31 cellular contexts compared by ENCODE assay signal in genomic region chr3:197122394-197122793, GRCh38.
"Had no signal": no experiment of that assay in that cellular context is flagged by ENCODE, and none has a peak within 500 bp of the region (broad histone marks: within the 10 kb centered on the region; RNA-seq: fewer than 3 reads in every experiment).

No MANE protein-coding gene starts in this region.

- H3K27ac ChIP-seq: ascending aorta, brain microvascular endothelial cell, coronary artery, heart left ventricle had no signal

- H3K27me3 ChIP-seq: ascending aorta, brain microvascular endothelial cell, dorsolateral prefrontal cortex, heart left ventricle had no signal

- H3K4me3 ChIP-seq: ascending aorta, coronary artery, dorsolateral prefrontal cortex, heart left ventricle had no signal

- H3K27me3 Mint-ChIP-seq: activated CD4-positive, alpha-beta memory T cell treated with anti-CD3 and anti-CD28 coated beads for 36 hours; activated CD4-positive, alpha-beta T cell treated with anti-CD3 and anti-CD28 coated beads for 36 hours; activated CD4-positive, alpha-beta T cell treated with anti-CD3 and anti-CD28 coated beads, Interleukin-2, amount 10 ng/mL, durations not matched to agents 24 days and 14 days; activated CD8-positive, alpha-beta memory T cell treated with anti-CD3 and anti-CD28 coated beads, Interleukin-2, amount 10 ng/mL, durations not matched to agents 7 days and 5 days; activated naive CD4-positive, alpha-beta T cell treated with anti-CD3 and anti-CD28 coated beads, Interleukin-2, amount 10 ng/mL, durations not matched to agents 7 days and 5 days; activated naive CD8-positive, alpha-beta T cell treated with anti-CD3 and anti-CD28 coated beads, Interleukin-2, amount 10 ng/mL, durations not matched to agents 7 days and 5 days; central memory CD8-positive, alpha-beta T cell; dendritic cell treated with granulocyte-macrophage colony-stimulating factor and Interleukin-4, amounts not matched to agents 40 ng/mL and 50 ng/mL, for 4 days had no signal

- H3K27ac Mint-ChIP-seq: activated CD4-positive, alpha-beta memory T cell treated with anti-CD3 and anti-CD28 coated beads for 36 hours; activated CD4-positive, alpha-beta T cell treated with anti-CD3 and anti-CD28 coated beads for 36 hours; activated CD4-positive, alpha-beta T cell treated with anti-CD3 and anti-CD28 coated beads, Interleukin-2, amount 10 ng/mL, durations not matched to agents 24 days and 14 days; activated CD8-positive, alpha-beta memory T cell treated with anti-CD3 and anti-CD28 coated beads, Interleukin-2, amount 10 ng/mL, durations not matched to agents 7 days and 5 days; activated CD8-positive, alpha-beta T cell treated with anti-CD3 and anti-CD28 coated beads, Interleukin-2, amount 10 ng/mL, durations not matched to agents 7 days and 5 days; activated naive CD4-positive, alpha-beta T cell treated with anti-CD3 and anti-CD28 coated beads, Interleukin-2, amount 10 ng/mL, durations not matched to agents 7 days and 5 days; activated naive CD4-positive, alpha-beta T cell treated with anti-CD3 and anti-CD28 coated beads, Interleukin-2, amount 50 U/mL, for 72 hours; activated naive CD8-positive, alpha-beta T cell treated with anti-CD3 and anti-CD28 coated beads, Interleukin-2, amount 10 ng/mL, durations not matched to agents 7 days and 5 days; activated T-helper 1 cell treated with anti-CD3 and anti-CD28 coated beads, Interleukin-12 subunit alpha, Interleukin-12 subunit beta, Interleukin-2, Interleukin-4 antibody, amounts not matched to agents 30 ng/mL and 10 ng/mL and 1 ng/mL, durations not matched to agents 14 hours and 24 hours and 36 hours; activated T-helper 2 cell treated with anti-CD3 and anti-CD28 coated beads, Interferon-gamma antibody, Interleukin-2, Interleukin-4, amounts not matched to agents 10 μg/mL and 5 μg/mL and 100 μg/mL, durations not matched to agents 14 hours and 24 hours and 36 hours; dendritic cell treated with granulocyte-macrophage colony-stimulating factor and Interleukin-4, amounts not matched to agents 40 ng/mL and 50 ng/mL, for 4 days; endodermal cell had no signal

- H3K9me3 ChIP-seq: ascending aorta, heart left ventricle had no signal

- H3K4me1 ChIP-seq: ascending aorta, heart left ventricle had no signal

- ATAC-seq: activated CD4-positive, alpha-beta T cell treated with anti-CD3 and anti-CD28 coated beads for 36 hours; activated CD8-positive, alpha-beta memory T cell treated with anti-CD3 and anti-CD28 coated beads, Interleukin-2, amount 10 ng/mL, durations not matched to agents 7 days and 5 days; activated CD8-positive, alpha-beta T cell treated with anti-CD3 and anti-CD28 coated beads, Interleukin-2, amount 10 ng/mL, durations not matched to agents 7 days and 5 days; activated naive CD4-positive, alpha-beta T cell treated with anti-CD3 and anti-CD28 coated beads, Interleukin-2, amount 50 U/mL, for 72 hours; esophagus mucosa; heart left ventricle had no signal

- H3K9me3 Mint-ChIP-seq: activated CD4-positive, alpha-beta memory T cell treated with anti-CD3 and anti-CD28 coated beads for 36 hours; activated CD4-positive, alpha-beta T cell treated with anti-CD3 and anti-CD28 coated beads, Interleukin-2, amount 10 ng/mL, durations not matched to agents 24 days and 14 days; activated naive CD4-positive, alpha-beta T cell treated with anti-CD3 and anti-CD28 coated beads, Interleukin-2, amount 10 ng/mL, durations not matched to agents 7 days and 5 days; activated naive CD4-positive, alpha-beta T cell treated with anti-CD3 and anti-CD28 coated beads, Interleukin-2, amount 50 U/mL, for 72 hours; activated naive CD8-positive, alpha-beta T cell treated with anti-CD3 and anti-CD28 coated beads, Interleukin-2, amount 10 ng/mL, durations not matched to agents 7 days and 5 days; activated T-helper 1 cell treated with anti-CD3 and anti-CD28 coated beads, Interleukin-12 subunit alpha, Interleukin-12 subunit beta, Interleukin-2, Interleukin-4 antibody, amounts not matched to agents 30 ng/mL and 10 ng/mL and 1 ng/mL, durations not matched to agents 14 hours and 24 hours and 36 hours; activated T-helper 2 cell treated with anti-CD3 and anti-CD28 coated beads, Interferon-gamma antibody, Interleukin-2, Interleukin-4, amounts not matched to agents 10 μg/mL and 5 μg/mL and 100 μg/mL, durations not matched to agents 14 hours and 24 hours and 36 hours; central memory CD8-positive, alpha-beta T cell; dendritic cell treated with granulocyte-macrophage colony-stimulating factor and Interleukin-4, amounts not matched to agents 40 ng/mL and 50 ng/mL, for 4 days; endodermal cell had no signal

- DNase-seq: activated CD4-positive, alpha-beta memory T cell treated with anti-CD3 and anti-CD28 coated beads for 36 hours; activated CD4-positive, alpha-beta T cell treated with anti-CD3 and anti-CD28 coated beads for 36 hours; activated CD4-positive, alpha-beta T cell treated with anti-CD3 and anti-CD28 coated beads, Interleukin-2, amount 10 ng/mL, durations not matched to agents 24 days and 14 days; activated CD4-positive, CD25-positive, alpha-beta regulatory T cell; activated CD4-positive, CD25-positive, alpha-beta regulatory T cell treated with anti-CD3 and anti-CD28 coated beads, Interleukin-2, amount 50 U/mL, for 72 hours; activated CD8-positive, alpha-beta memory T cell treated with anti-CD3 and anti-CD28 coated beads, Interleukin-2, amount 10 ng/mL, durations not matched to agents 7 days and 5 days; activated CD8-positive, alpha-beta memory T cell treated with anti-CD3 and anti-CD28 coated beads, Interleukin-2, amount 50 U/mL, for 4 hours; activated CD8-positive, alpha-beta T cell treated with anti-CD3 and anti-CD28 coated beads, Interleukin-2, amount 10 ng/mL, durations not matched to agents 7 days and 5 days; activated gamma-delta T cell; activated naive CD4-positive, alpha-beta T cell; activated naive CD4-positive, alpha-beta T cell treated with anti-CD3 and anti-CD28 coated beads, Interleukin-2, amount 10 ng/mL, durations not matched to agents 7 days and 5 days; activated naive CD8-positive, alpha-beta T cell treated with anti-CD3 and anti-CD28 coated beads, Interleukin-2, amount 10 ng/mL, durations not matched to agents 7 days and 5 days; activated T-cell treated with anti-CD3 and anti-CD28 coated beads, Interleukin-2, amount 50 U/mL, for 1 hour; activated T-cell treated with anti-CD3 and anti-CD28 coated beads, Interleukin-2, amount 50 U/mL, for 48 hours; brain microvascular endothelial cell; dorsolateral prefrontal cortex; effector memory CD4-positive, alpha-beta T cell; endodermal cell; foreskin fibroblast; glutamatergic neuron; heart left ventricle; T-helper 2 cell had no signal

- FAIRE-seq: bronchial epithelial cell had no signal

- H3K4me3 Mint-ChIP-seq: activated CD4-positive, alpha-beta memory T cell treated with anti-CD3 and anti-CD28 coated beads for 36 hours; activated CD4-positive, alpha-beta T cell treated with anti-CD3 and anti-CD28 coated beads for 36 hours; activated CD4-positive, alpha-beta T cell treated with anti-CD3 and anti-CD28 coated beads, Interleukin-2, amount 10 ng/mL, durations not matched to agents 24 days and 14 days; activated CD8-positive, alpha-beta memory T cell treated with anti-CD3 and anti-CD28 coated beads, Interleukin-2, amount 10 ng/mL, durations not matched to agents 7 days and 5 days; activated CD8-positive, alpha-beta T cell treated with anti-CD3 and anti-CD28 coated beads, Interleukin-2, amount 10 ng/mL, durations not matched to agents 7 days and 5 days; activated naive CD4-positive, alpha-beta T cell treated with anti-CD3 and anti-CD28 coated beads, Interleukin-2, amount 10 ng/mL, durations not matched to agents 7 days and 5 days; activated naive CD8-positive, alpha-beta T cell treated with anti-CD3 and anti-CD28 coated beads, Interleukin-2, amount 10 ng/mL, durations not matched to agents 7 days and 5 days; activated T-helper 1 cell treated with anti-CD3 and anti-CD28 coated beads, Interleukin-12 subunit alpha, Interleukin-12 subunit beta, Interleukin-2, Interleukin-4 antibody, amounts not matched to agents 30 ng/mL and 10 ng/mL and 1 ng/mL, durations not matched to agents 14 hours and 24 hours and 36 hours; central memory CD8-positive, alpha-beta T cell; dendritic cell treated with granulocyte-macrophage colony-stimulating factor and Interleukin-4, amounts not matched to agents 40 ng/mL and 50 ng/mL, for 4 days; endodermal cell had no signal

- H3K4me1 Mint-ChIP-seq: activated naive CD4-positive, alpha-beta T cell treated with anti-CD3 and anti-CD28 coated beads, Interleukin-2, amount 10 ng/mL, durations not matched to agents 7 days and 5 days; activated naive CD8-positive, alpha-beta T cell treated with anti-CD3 and anti-CD28 coated beads, Interleukin-2, amount 10 ng/mL, durations not matched to agents 7 days and 5 days; central memory CD8-positive, alpha-beta T cell had no signal
